14 cellular contexts compared by ENCODE assay signal in the genomic region with DNA sequence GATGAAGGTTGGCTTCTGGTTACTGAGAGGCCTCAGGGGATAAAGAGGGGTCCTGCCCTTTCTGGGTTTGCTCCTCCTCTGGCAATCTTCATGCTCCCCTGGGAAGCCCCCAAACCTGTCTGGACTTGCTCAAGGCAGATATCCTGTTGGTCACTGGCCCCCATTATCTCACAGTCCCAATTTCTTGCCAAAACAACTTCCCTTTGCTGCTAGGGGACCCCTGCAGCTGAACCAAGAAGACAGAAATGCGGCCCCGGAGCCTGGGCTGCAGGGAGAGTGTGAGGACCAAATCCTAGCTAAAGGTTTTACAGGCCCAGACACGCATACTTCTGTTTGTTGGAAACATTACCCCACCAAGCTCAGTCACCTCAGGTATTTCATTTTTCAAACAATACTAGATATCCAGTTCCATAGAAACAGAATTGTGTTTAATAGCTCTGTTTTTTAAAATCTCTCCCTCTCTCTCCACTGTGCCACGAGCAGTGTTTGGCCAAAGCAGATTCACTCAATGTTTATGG.
DNase-seq lines count a peak whose midpoint lies in the region; ATAC-seq and TF ChIP-seq lines count a peak whose summit lies in the region.
"Had no signal": no experiment of that assay in that cellular context is flagged by ENCODE, and none has a peak within 500 bp of the region (broad histone marks: within the 10 kb centered on the region; RNA-seq: fewer than 3 reads in every experiment).

No MANE protein-coding gene starts in this region.

- peaks cover 71 to 78% (median 74%) of the 10 kb centered on the region in 3 donors for H3K4me1 Mint-ChIP-seq in CD8-positive, alpha-beta memory T cell
- peaks cover 41% of the 10 kb centered on the region for H3K4me1 Mint-ChIP-seq in T-helper 17 cell

- DNase-seq in CD8-positive, alpha-beta memory T cell: no peak
- DNase-seq in T-helper 17 cell (no peak), foreskin keratinocyte (peak; percentile 32 to 56), NCI-H1105 treated with DMSO at 0.1 percent for 48 hours (lab: John Stamatoyannopoulos, UW) (no peak), MV-4-11 (lab: John Stamatoyannopoulos, UW) (no peak), NCI-H1092 (lab: John Stamatoyannopoulos, UW) (no peak)
- no peak for DNase-seq in activated CD4-positive, alpha-beta T cell treated with anti-CD3 and anti-CD28 coated beads for 4 hours
- DNase-seq: activated CD4-positive, alpha-beta T cell treated with anti-CD3 and anti-CD28 coated beads for 1 hour; EL; MG63; NCI-H345; uterus had no signal

- peaks cover 0 to 11% (median 0%) of the 10 kb centered on the region in 11 experiments; a peak in 2 of 22 replicates for H4K20me1 ChIP-seq in BLaER1 treated with 17β-estradiol and CSF1 and Interleukin-3, amounts not matched to agents 10 nM and 100 nM

- H3K9me3 ChIP-seq in BLaER1 treated with 17β-estradiol and CSF1 and Interleukin-3, amounts not matched to agents 10 nM and 100 nM (replicated peaks in 1 of 11): peaks cover 0 to 13% (median 7%) of the 10 kb centered on the region in 11 experiments; a peak in 11 of 22 replicates
- no peaks in the 10 kb centered on the region for H3K9me3 ChIP-seq in CD8-positive, alpha-beta memory T cell (ENCODE audit: low read length)
- no peaks in the 10 kb centered on the region for H3K9me3 ChIP-seq in T-helper 17 cell (ENCODE audit: control insufficient read depth, low read length, poor library complexity, severe bottlenecking)
- H3K9me3 ChIP-seq: MG63, uterus had no signal

- H3K4me3 Mint-ChIP-seq in CD8-positive, alpha-beta memory T cell: peak overlapping the region; percentile 42 to 81 (median 72)
- peak overlapping the region; percentile 57 for H3K4me3 Mint-ChIP-seq in T-helper 17 cell
- H3K4me3 Mint-ChIP-seq: B cell had no signal

- peaks cover 3 to 57% (median 52%) of the 10 kb centered on the region in 10 experiments; a peak in 19 of 20 replicates for H3K4me1 ChIP-seq in BLaER1 treated with 17β-estradiol and CSF1 and Interleukin-3, amounts not matched to agents 10 nM and 100 nM
- H3K4me1 ChIP-seq in CD8-positive, alpha-beta memory T cell (ENCODE audit: insufficient read depth, low read length): peaks cover 54% of the 10 kb centered on the region
- peaks cover 34% of the 10 kb centered on the region for H3K4me1 ChIP-seq in foreskin keratinocyte

- CTCF ChIA-PET in CD8-positive, alpha-beta memory T cell (lab: Charles Lee): interaction anchor here (1.1 to 1.3 kb wide), 3 partner anchors 21 to 266 kb away, joined by 3 to 4 read pairs (median 3); no protein-coding TSS in a partner anchor

- peaks cover 4 to 53% (median 29%) of the 10 kb centered on the region in 11 experiments; a peak in 15 of 22 replicates for H3K36me3 ChIP-seq in BLaER1 treated with 17β-estradiol and CSF1 and Interleukin-3, amounts not matched to agents 10 nM and 100 nM
- no peaks in the 10 kb centered on the region for H3K36me3 ChIP-seq in CD8-positive, alpha-beta memory T cell (ENCODE audit: insufficient read depth, low read length)
- H3K36me3 ChIP-seq: MG63, uterus had no signal

- H3K4me2 ChIP-seq in BLaER1 treated with 17β-estradiol and CSF1 and Interleukin-3, amounts not matched to agents 10 nM and 100 nM: peak overlapping the region in 7 of 11 experiments; percentile 10 to 42 (median 17); a peak in 5 of 22 replicates

- no peak for TF ChIP-seq CTCF in foreskin keratinocyte (conservative IDR thresholded peaks at IDR 0.05)

- no peaks in the 10 kb centered on the region for H3K27me3 ChIP-seq in BLaER1 treated with 17β-estradiol and CSF1 and Interleukin-3, amounts not matched to agents 10 nM and 100 nM
- no peaks in the 10 kb centered on the region for H3K27me3 ChIP-seq in CD8-positive, alpha-beta memory T cell (ENCODE audit: insufficient read depth, low read length, poor library complexity, severe bottlenecking)
- no peaks in the 10 kb centered on the region for H3K27me3 ChIP-seq in foreskin keratinocyte
- H3K27me3 ChIP-seq: MG63, uterus had no signal

- H3K36me3 Mint-ChIP-seq in CD8-positive, alpha-beta memory T cell: peaks cover 2 to 17% (median 3%) of the 10 kb centered on the region in 3 donors
- H3K36me3 Mint-ChIP-seq in T-helper 17 cell (ENCODE audit: low read depth): peaks cover 3% of the 10 kb centered on the region

- no peak overlapping the region for H3K9ac ChIP-seq in BLaER1 treated with 17β-estradiol and CSF1 and Interleukin-3, amounts not matched to agents 10 nM and 100 nM

- ATAC-seq in T-helper 17 cell: no peak
- peak; percentile 67 for ATAC-seq in foreskin keratinocyte

- H3K27ac Mint-ChIP-seq in CD8-positive, alpha-beta memory T cell: peak overlapping the region; percentile 88 to 98 (median 93)
- H3K27ac Mint-ChIP-seq in T-helper 17 cell: peak overlapping the region; percentile 90
- H3K27ac Mint-ChIP-seq: B cell had no signal

- peak overlapping the region in 1 of 11 experiments; percentile 6; a peak in 2 of 22 replicates for H3K27ac ChIP-seq in BLaER1 treated with 17β-estradiol and CSF1 and Interleukin-3, amounts not matched to agents 10 nM and 100 nM
- H3K27ac ChIP-seq in CD8-positive, alpha-beta memory T cell (ENCODE audit: low read depth, low read length): peak overlapping the region; percentile 22
- peak overlapping the region; percentile 35 for H3K27ac ChIP-seq in foreskin keratinocyte

- H3K9me3 Mint-ChIP-seq in CD8-positive, alpha-beta memory T cell: no peaks in the 10 kb centered on the region

- H3K27me3 Mint-ChIP-seq in CD8-positive, alpha-beta memory T cell: peaks cover 0 to 4% of the 10 kb centered on the region in 2 donors
- no peaks in the 10 kb centered on the region for H3K27me3 Mint-ChIP-seq in T-helper 17 cell
- H3K27me3 Mint-ChIP-seq: B cell had no signal

- POLR2A ChIA-PET in CD8-positive, alpha-beta memory T cell (lab: Charles Lee): interaction anchor here (0.6 to 1.0 kb wide), 5 partner anchors 10 to 502 kb away, joined by 3 to 5 read pairs (median 3); partner anchors contain the start of gene TRERF1

- H3K4me3 ChIP-seq in BLaER1 treated with 17β-estradiol and CSF1 and Interleukin-3, amounts not matched to agents 10 nM and 100 nM: no peak overlapping the region
- H3K4me3 ChIP-seq in CD8-positive, alpha-beta memory T cell (ENCODE audit: low read length): no peak overlapping the region
- H3K4me3 ChIP-seq: MG63, uterus had no signal

Comparison
In these comparisons a context has a peak if more than half of its experiments do, and no peak if none do; other contexts are left out.
1. DNase-seq: peak in foreskin keratinocyte (2 of 2); none in CD8-positive, alpha-beta memory T cell (0 of 5), T-helper 17 cell (0 of 3), NCI-H1105 treated with DMSO at 0.1 percent for 48 hours (single experiment), MV-4-11 (single experiment), NCI-H1092 (single experiment) and activated CD4-positive, alpha-beta T cell treated with anti-CD3 and anti-CD28 coated beads for 4 hours (0 of 2).